ENCODE assay signal across 27 cellular contexts in the genomic region with DNA sequence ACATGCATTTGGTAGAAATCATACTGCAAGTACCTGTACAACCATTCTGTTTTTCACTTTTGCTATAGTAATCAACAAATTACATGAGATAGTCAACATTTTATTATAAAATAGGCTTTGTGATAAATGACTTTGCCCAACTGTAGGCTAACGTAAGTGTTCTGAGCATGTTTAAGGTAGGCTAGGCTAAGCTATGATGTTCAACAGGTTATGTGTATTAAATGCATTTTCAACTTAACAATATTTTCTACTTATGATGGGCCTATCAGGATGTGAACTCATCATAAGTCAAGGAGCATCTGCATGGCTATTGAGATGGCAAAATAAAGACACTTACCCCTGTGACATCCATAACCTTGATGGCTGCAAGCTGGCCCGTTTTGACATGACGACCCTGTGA.
"Had no signal": no experiment of that assay in that cellular context is flagged by ENCODE, and none has a peak within 500 bp of the region (broad histone marks: within the 10 kb centered on the region; RNA-seq: fewer than 3 reads in every experiment).

No MANE protein-coding gene starts in this region.

- H3K27me3 Mint-ChIP-seq: naive B cell; progenitor cell of endocrine pancreas; stimulated activated memory B cell treated with anti-CD40 and anti-IgM and Interleukin-4, amounts not matched to agents 10 μg/mL and 1 μg/mL and 100 μg/mL, for 72 hours; stimulated activated naive CD8-positive, alpha-beta T cell treated with anti-CD3 and anti-CD28 coated beads, Interleukin-15, amount 100 ng/mL, for 72 hours had no signal

- H3K9me3 ChIP-seq: right atrium auricular region, right lobe of liver, uterus had no signal

- H3K27me3 ChIP-seq: right atrium auricular region, right lobe of liver, tibial nerve, uterus had no signal

- ATAC-seq: stimulated activated memory B cell treated with anti-CD40 and anti-IgM and Interleukin-4, amounts not matched to agents 10 μg/mL and 1 μg/mL and 100 μg/mL, for 72 hours; stimulated activated naive CD8-positive, alpha-beta T cell treated with anti-CD3 and anti-CD28 coated beads, Interleukin-15, amount 100 ng/mL, for 72 hours had no signal

- DNase-seq: hypothalamus; immature natural killer cell; left ventricle myocardium inferior; mesendoderm; naive B cell; nucleus accumbens; right lobe of liver; stimulated activated CD4-positive, alpha-beta T cell treated with anti-CD3 and anti-CD28 coated beads, Interleukin-1b, Interleukin-23, amount 100 ng/mL, for 48 hours; stimulated activated CD4-positive, alpha-beta T cell treated with anti-CD3 and anti-CD28 coated beads, Interleukin-2, amount 100 ng/mL, for 48 hours; stimulated activated CD4-positive, alpha-beta T cell treated with anti-CD3 and anti-CD28 coated beads, Interleukin-4, amount 100 ng/mL, for 4 hours; stimulated activated CD8-positive, alpha-beta memory T cell treated with anti-CD3 and anti-CD28 coated beads, Interleukin-4, amount 100 ng/mL, for 48 hours; stimulated activated naive CD4-positive, alpha-beta T cell treated with Interleukin-2 at 50 U/mL for 16 hours; stimulated activated naive CD8-positive, alpha-beta T cell treated with anti-CD3 and anti-CD28 coated beads, Interleukin-15, amount 100 ng/mL, for 72 hours; substantia nigra; uterus had no signal

- H3K27ac ChIP-seq: left ventricle myocardium inferior, parathyroid adenoma, right atrium auricular region, right lobe of liver, tibial nerve, uterus had no signal

- H3K36me3 Mint-ChIP-seq: naive B cell; stimulated activated memory B cell treated with anti-CD40 and anti-IgM and Interleukin-4, amounts not matched to agents 10 μg/mL and 1 μg/mL and 100 μg/mL, for 72 hours had no signal

- H3K9me3 Mint-ChIP-seq: stimulated activated memory B cell treated with anti-CD40 and anti-IgM and Interleukin-4, amounts not matched to agents 10 μg/mL and 1 μg/mL and 100 μg/mL, for 72 hours; type B pancreatic cell had no signal

- FAIRE-seq: islet of Langerhans had no signal

- H3K4me1 ChIP-seq: right atrium auricular region, right lobe of liver, tibial nerve, uterus had no signal

- H3K4me3 Mint-ChIP-seq: immature natural killer cell; mesothelial cell of epicardium; naive B cell; nephron; neural crest cell; stimulated activated memory B cell treated with anti-CD40 and anti-IgM and Interleukin-4, amounts not matched to agents 10 μg/mL and 1 μg/mL and 100 μg/mL, for 72 hours; type B pancreatic cell had no signal

- H3K9ac ChIP-seq: parathyroid adenoma had no signal

- H3K4me1 Mint-ChIP-seq: mesothelial cell of epicardium; naive B cell; stimulated activated memory B cell treated with anti-CD40 and anti-IgM and Interleukin-4, amounts not matched to agents 10 μg/mL and 1 μg/mL and 100 μg/mL, for 72 hours had no signal

- H3K36me3 ChIP-seq: right atrium auricular region, right lobe of liver, tibial nerve, uterus had no signal

- H3K27ac Mint-ChIP-seq: mesothelial cell of epicardium; naive B cell; progenitor cell of endocrine pancreas; stimulated activated memory B cell treated with anti-CD40 and anti-IgM and Interleukin-4, amounts not matched to agents 10 μg/mL and 1 μg/mL and 100 μg/mL, for 72 hours; type B pancreatic cell had no signal

- H3K4me3 ChIP-seq: left ventricle myocardium inferior, lung, right atrium auricular region, right lobe of liver, smooth muscle cell, tibial nerve, uterus had no signal
